In the genomic region with DNA sequence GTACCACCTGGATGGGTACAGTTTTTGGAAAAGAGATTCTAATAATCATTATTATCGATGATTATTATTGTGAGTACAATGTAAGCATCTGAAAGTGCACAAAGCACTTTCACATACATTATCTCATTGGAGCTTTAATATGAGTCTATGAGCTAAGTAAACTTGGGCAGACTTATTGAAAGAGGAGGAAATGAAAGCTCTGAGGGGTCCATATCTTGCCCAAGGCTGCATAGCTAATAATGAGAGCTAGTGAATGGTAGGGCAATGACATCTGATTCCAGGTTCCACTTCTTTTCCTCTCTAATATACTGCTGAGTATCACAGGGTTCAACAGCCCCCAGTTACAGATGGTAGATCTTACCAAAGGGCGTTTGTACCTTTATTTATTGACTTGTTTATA, we compare ENCODE assay signal across 16 cellular contexts. TPM values are rescaled to one million over a fixed set of nuclear protein-coding genes. Genes with fewer than 3 reads are reported as not detected.
"Had no signal": no experiment of that assay in that cellular context is flagged by ENCODE, and none has a peak within 500 bp of the region (broad histone marks: within the 10 kb centered on the region; RNA-seq: fewer than 3 reads in every experiment).

No MANE protein-coding gene starts in this region.

- H3K27me3 Mint-ChIP-seq: activated naive CD8-positive, alpha-beta T cell treated with anti-CD3 and anti-CD28 coated beads, Interleukin-2, amount 50 U/mL, for 24 hours; naive thymus-derived CD4-positive, alpha-beta T cell had no signal

- FAIRE-seq: astrocyte, endometrium had no signal

- H3K4me3 Mint-ChIP-seq: activated CD4-positive, alpha-beta memory T cell treated with anti-CD3 and anti-CD28 coated beads, Interleukin-2, amount 10 ng/mL, durations not matched to agents 7 days and 5 days; activated naive CD8-positive, alpha-beta T cell treated with anti-CD3 and anti-CD28 coated beads, Interleukin-2, amount 50 U/mL, for 24 hours; activated T-helper 1 cell treated with anti-CD3 and anti-CD28 coated beads, Interleukin-12 subunit alpha, Interleukin-12 subunit beta, Interleukin-2, Interleukin-4 antibody, amounts not matched to agents 30 ng/mL and 10 ng/mL and 1 ng/mL, durations not matched to agents 14 hours and 24 hours and 36 hours; naive thymus-derived CD4-positive, alpha-beta T cell had no signal

- ATAC-seq: activated naive CD8-positive, alpha-beta T cell treated with anti-CD3 and anti-CD28 coated beads, Interleukin-2, amount 50 U/mL, for 24 hours; lower lobe of right lung; naive thymus-derived CD4-positive, alpha-beta T cell had no signal

- H3K27me3 ChIP-seq: dorsolateral prefrontal cortex, esophagus muscularis mucosa, right atrium auricular region, transverse colon had no signal

- H3K27ac ChIP-seq: dorsolateral prefrontal cortex, esophagus muscularis mucosa, lower lobe of right lung, right atrium auricular region, skin epidermis, transverse colon had no signal

- H3K9me3 ChIP-seq: esophagus muscularis mucosa, lower lobe of right lung, right atrium auricular region, transverse colon had no signal

- DNase-seq: activated CD4-positive, alpha-beta memory T cell treated with anti-CD3 and anti-CD28 coated beads, Interleukin-2, amount 10 ng/mL, durations not matched to agents 7 days and 5 days; activated naive CD4-positive, alpha-beta T cell treated with Interleukin-2 at 50 U/mL for 16 hours; activated naive CD8-positive, alpha-beta T cell treated with anti-CD3 and anti-CD28 coated beads, Interleukin-2, amount 50 U/mL, for 24 hours; dorsolateral prefrontal cortex; glutamatergic neuron; lower lobe of right lung; naive thymus-derived CD4-positive, alpha-beta T cell; posterior cingulate gyrus; transverse colon had no signal

- H3K36me3 ChIP-seq: esophagus muscularis mucosa, lower lobe of right lung, right atrium auricular region, transverse colon had no signal

- H3K27ac Mint-ChIP-seq: activated CD4-positive, alpha-beta memory T cell treated with anti-CD3 and anti-CD28 coated beads, Interleukin-2, amount 10 ng/mL, durations not matched to agents 7 days and 5 days; activated naive CD8-positive, alpha-beta T cell treated with anti-CD3 and anti-CD28 coated beads, Interleukin-2, amount 50 U/mL, for 24 hours had no signal

- H3K4me3 ChIP-seq: dorsolateral prefrontal cortex, esophagus muscularis mucosa, lower lobe of right lung, right atrium auricular region, skin epidermis, transverse colon had no signal

- H3K4me1 ChIP-seq: esophagus muscularis mucosa, lower lobe of right lung, right atrium auricular region, transverse colon had no signal

RNA-seq across cellular contexts. Expression of gene TIMD4, which starts 26.1 kb away (rescaled TPM):
- total RNA-seq: astrocyte, fibroblast of villous mesenchyme, lower lobe of right lung had no signal
